ENCODE assay signal across 27 cellular contexts in genomic region chr4:137299281-137299680, GRCh38.
"Had no signal": no experiment of that assay in that cellular context is flagged by ENCODE, and none has a peak within 500 bp of the region (broad histone marks: within the 10 kb centered on the region; RNA-seq: fewer than 3 reads in every experiment).

No MANE protein-coding gene starts in this region.

- H3K36me3 Mint-ChIP-seq: naive thymus-derived CD4-positive, alpha-beta T cell; stimulated activated naive B cell treated with anti-CD40 and anti-IgM and Interleukin-4, amounts not matched to agents 10 μg/mL and 1 μg/mL and 100 μg/mL, for 72 hours had no signal

- H3K27ac ChIP-seq: left ventricle myocardium inferior, pancreas, prostate gland, skin epidermis, stomach, testis, thyroid gland, transverse colon, upper lobe of left lung, vagina had no signal

- H3K36me3 ChIP-seq: left ventricle myocardium inferior, pancreas, prostate gland, stomach, thyroid gland, transverse colon, upper lobe of left lung, vagina had no signal

- H3K27ac Mint-ChIP-seq: naive thymus-derived CD4-positive, alpha-beta T cell; natural killer cell treated with Interleukin-12 subunit alpha and Interleukin-12 subunit beta and Interleukin-15 and Interleukin-18, amount 100 ng/mL, for 72 hours; stimulated activated naive B cell treated with anti-CD40 and anti-IgM and Interleukin-4, amounts not matched to agents 10 μg/mL and 1 μg/mL and 100 μg/mL, for 72 hours had no signal

- H3K27me3 Mint-ChIP-seq: naive thymus-derived CD4-positive, alpha-beta T cell; natural killer cell treated with Interleukin-12 subunit alpha and Interleukin-12 subunit beta and Interleukin-15 and Interleukin-18, amount 100 ng/mL, for 72 hours; stimulated activated naive B cell treated with anti-CD40 and anti-IgM and Interleukin-4, amounts not matched to agents 10 μg/mL and 1 μg/mL and 100 μg/mL, for 72 hours had no signal

- H3K4me3 Mint-ChIP-seq: naive thymus-derived CD4-positive, alpha-beta T cell; natural killer cell treated with Interleukin-12 subunit alpha and Interleukin-12 subunit beta and Interleukin-15 and Interleukin-18, amount 100 ng/mL, for 72 hours; stimulated activated naive B cell treated with anti-CD40 and anti-IgM and Interleukin-4, amounts not matched to agents 10 μg/mL and 1 μg/mL and 100 μg/mL, for 72 hours had no signal

- H3K4me1 ChIP-seq: left ventricle myocardium inferior, pancreas, prostate gland, stomach, testis, thyroid gland, transverse colon, upper lobe of left lung, vagina had no signal

- ATAC-seq: mucosa of descending colon; naive thymus-derived CD4-positive, alpha-beta T cell; natural killer cell treated with Interleukin-12 subunit alpha and Interleukin-12 subunit beta and Interleukin-15 and Interleukin-18, amount 100 ng/mL, for 72 hours; pancreas; right cardiac atrium; sciatic nerve; stimulated activated naive B cell treated with anti-CD40 and anti-IgM and Interleukin-4, amounts not matched to agents 10 μg/mL and 1 μg/mL and 100 μg/mL, for 72 hours; stimulated activated naive CD8-positive, alpha-beta T cell treated with anti-CD3 and anti-CD28 coated beads, Interleukin-15, Interleukin-2, amounts not matched to agents 100 U/mL and 50 U/mL, for 24 hours had no signal

- H3K27me3 ChIP-seq: pancreas, stomach, testis, thyroid gland, transverse colon, upper lobe of left lung, vagina had no signal

- H3K4me3 ChIP-seq: left ventricle myocardium inferior, lung, mucosa of descending colon, pancreas, prostate gland, skin epidermis, stomach, testis, thyroid gland, transverse colon, upper lobe of left lung, vagina had no signal

- DNase-seq: islet precursor cell; left ventricle myocardium inferior; midbrain; mucosa of descending colon; naive thymus-derived CD4-positive, alpha-beta T cell; nucleus accumbens; pancreas; posterior cingulate gyrus; retina; right cardiac atrium; stimulated activated CD4-positive, alpha-beta T cell treated with anti-CD3 and anti-CD28 coated beads, Interleukin-12 subunit alpha, Interleukin-12 subunit beta, amount 100 ng/mL, for 4 hours; stimulated activated CD4-positive, alpha-beta T cell treated with anti-CD3 and anti-CD28 coated beads, Interleukin-15, amount 100 ng/mL, for 24 hours; stimulated activated CD4-positive, alpha-beta T cell treated with anti-CD3 and anti-CD28 coated beads, Interleukin-2, amount 100 ng/mL, for 24 hours; stimulated activated CD4-positive, alpha-beta T cell treated with anti-CD3 and anti-CD28 coated beads, Interleukin-4, amount 100 ng/mL, for 1 hour; stimulated activated naive B cell treated with anti-CD40 and anti-IgM and Interleukin-4, amounts not matched to agents 10 μg/mL and 1 μg/mL and 100 μg/mL, for 72 hours; stimulated activated naive CD8-positive, alpha-beta T cell treated with anti-CD3 and anti-CD28 coated beads, Interleukin-15, Interleukin-2, amounts not matched to agents 100 U/mL and 50 U/mL, for 24 hours; stomach; testis; thyroid gland; transverse colon; upper lobe of left lung had no signal

- H3K4me1 Mint-ChIP-seq: naive thymus-derived CD4-positive, alpha-beta T cell; stimulated activated naive B cell treated with anti-CD40 and anti-IgM and Interleukin-4, amounts not matched to agents 10 μg/mL and 1 μg/mL and 100 μg/mL, for 72 hours had no signal
